In the genomic region with DNA sequence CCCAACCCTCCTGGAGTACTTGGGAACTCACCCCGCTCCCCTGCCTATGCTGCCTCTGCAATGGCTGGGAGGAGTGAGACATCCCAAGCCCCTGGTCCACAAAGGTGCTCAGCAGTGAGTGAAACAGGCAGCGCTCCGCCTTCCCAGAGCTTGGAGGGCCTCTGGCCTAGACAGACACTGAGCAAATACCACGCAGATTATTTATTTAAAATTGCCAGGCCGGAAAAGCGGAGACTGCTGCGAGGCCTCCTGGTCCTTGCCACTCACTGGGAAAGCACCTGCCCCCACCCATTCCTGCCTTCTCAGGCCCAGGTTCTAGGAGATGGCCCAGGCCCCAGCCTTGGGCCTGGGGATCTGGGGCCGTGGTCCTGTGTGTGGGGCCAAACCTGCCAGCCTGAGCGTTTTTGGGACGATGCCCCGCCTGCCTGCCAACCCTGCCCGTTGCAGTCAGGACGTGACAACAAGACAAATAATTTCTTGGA, we compare ENCODE assay signal across 19 cellular contexts. TPM values are rescaled to one million over a fixed set of nuclear protein-coding genes. Genes with fewer than 3 reads are reported as not detected.
"Had no signal": no experiment of that assay in that cellular context is flagged by ENCODE, and none has a peak within 500 bp of the region (broad histone marks: within the 10 kb centered on the region; RNA-seq: fewer than 3 reads in every experiment).

No MANE protein-coding gene starts in this region.

- H2AFZ ChIP-seq: parathyroid adenoma had no signal

- FAIRE-seq: islet of Langerhans had no signal

- H3K4me3 ChIP-seq: adrenal gland, cardiac muscle cell, suprapubic skin, transverse colon had no signal

- H3K27ac ChIP-seq: adrenal gland, cardiac muscle cell, epithelial cell of prostate, foreskin keratinocyte, parathyroid adenoma, suprapubic skin, transverse colon had no signal

- H3K36me3 ChIP-seq: adrenal gland, suprapubic skin, transverse colon had no signal

- H3K4me1 ChIP-seq: adrenal gland, foreskin keratinocyte, parathyroid adenoma, suprapubic skin, transverse colon had no signal

- H3K27me3 ChIP-seq: adrenal gland, cardiac muscle cell, foreskin keratinocyte, suprapubic skin, transverse colon had no signal

- DNase-seq: activated CD4-positive, alpha-beta T cell treated with anti-CD3 and anti-CD28 coated beads, Interleukin-2, amount 50 U/mL, for 4 hours; activated effector memory CD4-positive, alpha-beta T cell treated with anti-CD3 and anti-CD28 coated beads, Interleukin-2, amount 50 U/mL, for 16 hours; activated T-cell treated with anti-CD3 and anti-CD28 coated beads, Interleukin-2, amount 50 U/mL, for 72 hours; effector memory CD8-positive, alpha-beta T cell; foreskin keratinocyte; hippocampal formation; naive B cell; SW 1271; T-helper 2 cell; transverse colon had no signal

- ATAC-seq: activated naive CD4-positive, alpha-beta T cell treated with anti-CD3 and anti-CD28 coated beads, Interleukin-2, amount 50 U/mL, for 72 hours; activated T-cell treated with anti-CD3 and anti-CD28 coated beads, Interleukin-2, amount 50 U/mL, for 72 hours; effector memory CD8-positive, alpha-beta T cell; foreskin keratinocyte; left lobe of liver had no signal

- H3K9ac ChIP-seq: parathyroid adenoma had no signal

- H3K9me3 ChIP-seq: adrenal gland, suprapubic skin, transverse colon had no signal

- H3K79me2 ChIP-seq: parathyroid adenoma had no signal

RNA-seq across cellular contexts. Expression of gene FGF18, which starts 17.4 kb away (rescaled TPM):
- total RNA-seq: dermis microvascular lymphatic vessel endothelial cell, foreskin keratinocyte, left lobe of liver had no signal
- polyA plus RNA-seq: foreskin keratinocyte had no signal
